8 cellular contexts compared by ENCODE assay signal in the genomic region with DNA sequence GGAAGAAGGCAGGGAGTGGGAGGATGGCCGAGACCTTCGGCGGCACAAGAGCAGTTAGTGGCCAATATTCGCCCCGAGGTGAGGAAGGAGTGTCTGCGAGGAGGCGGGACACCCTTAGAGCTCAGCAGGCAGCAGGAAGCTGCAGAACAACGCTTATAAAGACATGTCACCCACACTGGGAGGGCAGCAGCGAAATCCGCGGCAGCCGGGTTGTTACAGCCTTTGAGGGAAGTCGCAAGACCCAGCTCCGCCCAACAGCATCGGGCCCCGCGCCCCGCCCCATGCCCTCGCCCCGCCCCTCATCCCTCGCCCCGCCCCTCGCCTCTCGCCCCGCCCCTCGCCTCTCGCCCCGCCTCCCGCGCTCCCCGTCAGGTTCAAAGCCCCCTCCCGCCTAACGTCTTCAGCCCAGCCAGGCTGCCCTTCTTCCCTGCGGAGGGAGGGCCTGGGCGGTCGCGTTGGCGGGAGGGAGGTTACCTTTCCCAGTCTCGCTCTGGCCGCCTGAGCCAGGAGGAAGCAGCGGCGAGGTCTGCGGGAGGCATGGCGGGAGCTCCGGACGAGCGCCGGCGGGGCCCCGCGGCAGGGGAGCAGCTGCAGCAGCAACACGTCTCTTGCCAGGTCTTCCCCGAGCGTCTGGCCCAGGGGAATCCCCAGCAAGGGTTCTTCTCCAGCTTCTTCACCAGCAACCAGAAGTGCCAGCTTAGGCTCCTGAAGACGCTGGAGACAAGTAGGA. TPM values are rescaled to one million over a fixed set of nuclear protein-coding genes. Genes with fewer than 3 reads are reported as not detected.
DNase-seq lines count a peak whose midpoint lies in the region; ATAC-seq, FAIRE-seq and TF ChIP-seq lines count a peak whose summit lies in the region.

A gene with protein sequence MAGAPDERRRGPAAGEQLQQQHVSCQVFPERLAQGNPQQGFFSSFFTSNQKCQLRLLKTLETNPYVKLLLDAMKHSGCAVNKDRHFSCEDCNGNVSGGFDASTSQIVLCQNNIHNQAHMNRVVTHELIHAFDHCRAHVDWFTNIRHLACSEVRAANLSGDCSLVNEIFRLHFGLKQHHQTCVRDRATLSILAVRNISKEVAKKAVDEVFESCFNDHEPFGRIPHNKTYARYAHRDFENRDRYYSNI (plus strand): TSS at position 403 of the 730 bp plus-strand sequence. CDS start 135 bp downstream, at position 538.

- H3K27me3 Mint-ChIP-seq in Caco-2 (ENCODE audit: insufficient read depth, unreplicated experiment), result peaks cover 3% of the 10 kb centered on the region
- H3K27me3 Mint-ChIP-seq in activated CD8-positive, alpha-beta memory T cell treated with anti-CD3 and anti-CD28 coated beads, Interleukin-2, amount 10 ng/mL, durations not matched to agents 7 days and 5 days, result no peaks in the 10 kb centered on the region

- H3K4me3 ChIP-seq in Caco-2 (ENCODE audit: low read depth, low read length) (peak within 1 kb of the TSS; percentile 53), H1 (ENCODE audit: extremely low read depth in 1 of 4, insufficient read depth in 2 of 4, low read depth in 3 of 4, low read length in 4 of 4) (peak within 1 kb of the TSS; percentile 70 to 94 (median 81))

- TF ChIP-seq POLR2A in H1 (IDR thresholded peaks at IDR 0.05; ENCODE audit: control extremely low read depth in 1 of 2, low read depth in 2 of 2, low read length in 2 of 2), result peak; percentile 86 to 93

- H3K79me2 ChIP-seq in H1 (ENCODE audit: control insufficient read depth in 1 of 2, insufficient read depth in 2 of 2, low read length in 2 of 2), result no peaks in the 10 kb centered on the region

- H2BK120ac ChIP-seq in H1 (replicated peaks; ENCODE audit: low read depth, low read length), result no peak within 1 kb of the TSS

- no peaks in the 10 kb centered on the region for H3K79me1 ChIP-seq in H1 (ENCODE audit: low read depth, low read length)

- no peak within 1 kb of the TSS for H2AK5ac ChIP-seq in H1 (ENCODE audit: low read depth, low read length)

- TF ChIP-seq EP300 in H1 (IDR thresholded peaks at IDR 0.05; ENCODE audit: borderline replicate concordance in 1 of 2, low read depth in 2 of 2, low read length in 2 of 2), result no peak

- no peaks in the 10 kb centered on the region for H3K36me3 Mint-ChIP-seq in Caco-2 (ENCODE audit: insufficient read depth, unreplicated experiment)
- peaks cover 8% of the 10 kb centered on the region for H3K36me3 Mint-ChIP-seq in activated CD8-positive, alpha-beta memory T cell treated with anti-CD3 and anti-CD28 coated beads, Interleukin-2, amount 10 ng/mL, durations not matched to agents 7 days and 5 days

- H2BK15ac ChIP-seq in H1 (ENCODE audit: low read length), result peak within 1 kb of the TSS; percentile 61; the same call in 1 of the 2 replicates

- H3K18ac ChIP-seq in H1 (ENCODE audit: extremely low read depth, low read length), result peak within 1 kb of the TSS; percentile 53; the same call in 1 of the 2 replicates

- H3K27ac ChIP-seq in H1 (ENCODE audit: low read depth, low read length), result peak within 1 kb of the TSS; percentile 53

- no peak for FAIRE-seq in H1 (lab: Jason Lieb, UNC)

- peak within 1 kb of the TSS in 3 of 4 experiments; percentile 13 to 69 (median 65); a peak in 5 of 7 replicates for H3K9ac ChIP-seq in H1 (replicated peaks in 1 of 4; ENCODE audit: extremely low read depth in 1 of 4, low read depth in 3 of 4, low read length in 3 of 4)

- H3K14ac ChIP-seq in H1 (ENCODE audit: insufficient read length), result no peak within 1 kb of the TSS

- peak within 1 kb of the TSS; percentile 99 for H2AFZ ChIP-seq in H1 (ENCODE audit: low read length)

- H3K9me3 Mint-ChIP-seq in Caco-2 (ENCODE audit: unreplicated experiment), result no peaks in the 10 kb centered on the region
- no peaks in the 10 kb centered on the region for H3K9me3 Mint-ChIP-seq in activated CD8-positive, alpha-beta memory T cell treated with anti-CD3 and anti-CD28 coated beads, Interleukin-2, amount 10 ng/mL, durations not matched to agents 7 days and 5 days (ENCODE audit: low read depth)

- DNase-seq in Caco-2 (peak; percentile 95), HUDEP-2 (lab: John Stamatoyannopoulos, UW; ENCODE audit: unreplicated experiment in 76 of 76) (peak; percentile 22 to 98 (median 90)), NOMO-1 treated with dmso at 0.1 percent for 144 hours (lab: John Stamatoyannopoulos, UW; ENCODE audit: unreplicated experiment) (peak; percentile 97), H1 (ENCODE audit: low read depth in 1 of 2, low spot score in 2 of 2) (peak; percentile 88 to 93), mesenteric fat pad (ENCODE audit: low spot score) (peak; percentile 98)
- DNase-seq in activated CD8-positive, alpha-beta memory T cell treated with anti-CD3 and anti-CD28 coated beads, Interleukin-2, amount 10 ng/mL, durations not matched to agents 7 days and 5 days, result peak; percentile 97
- DNase-seq in stimulated activated CD8-positive, alpha-beta memory T cell treated with anti-CD3 and anti-CD28 coated beads, Interleukin-15, amount 100 ng/mL, for 1 hour (ENCODE audit: low read depth), result peak; percentile 81

- no peaks in the 10 kb centered on the region for H4K20me1 ChIP-seq in H1 (replicated peaks in 1 of 2; ENCODE audit: control insufficient read depth in 1 of 2, insufficient read depth in 2 of 2, low read length in 2 of 2)

- H2BK5ac ChIP-seq in H1 (ENCODE audit: low read depth, low read length), result peak within 1 kb of the TSS; percentile 81

- no peak within 1 kb of the TSS for H3K23ac ChIP-seq in H1 (ENCODE audit: insufficient read length)

- intact Hi-C loops in Caco-2 (cut with micrococcal nuclease; ENCODE audit: unreplicated experiment), result no loop called here

- peaks cover 10% of the 10 kb centered on the region for H3K23me2 ChIP-seq in H1 (ENCODE audit: low read depth, low read length)

- peak within 1 kb of the TSS; percentile 83 for H4K5ac ChIP-seq in H1 (ENCODE audit: insufficient read length, low read depth, low read length)

- H3K27me3 ChIP-seq in Caco-2 (replicated peaks; ENCODE audit: control insufficient read depth, insufficient read depth, low read length) (no peaks in the 10 kb centered on the region), H1 (replicated peaks in 1 of 4; ENCODE audit: control insufficient read depth in 3 of 4, extremely low read depth in 1 of 4, insufficient read depth in 3 of 4, low read length in 3 of 4) (0 out of 7 replicates have a peak, but pooled peaks cover 0 to 9% (median under 1%) of the 10 kb centered on the region in 4 experiments)

- WGBS in H1 (ENCODE audit: extremely low coverage in 1 of 2, insufficient coverage in 1 of 2, insufficient read length in 1 of 2, insufficient replicate concordance in 2 of 2, low coverage in 1 of 2, low lambda C conversion rate in 2 of 2, missing lambda C conversion rate in 1 of 2), 2 experiments, result 2% methylated on average over 36 of the region's 55 CpGs; no CpG with 5 or more reads in 1 of the 2 experiments

- POLR2A ChIA-PET in Caco-2 (lab: Charles Lee), result interaction anchor here (0.7 to 1.3 kb wide), 6 partner anchors 12 to 971 kb away, joined by 3 to 10 read pairs (median 3); a partner anchor contains a TSS
- POLR2A ChIA-PET in H1 (lab: Charles Lee; ENCODE audit: partially characterized antibody), result interaction anchor here (0.8 to 1.1 kb wide), 6 partner anchors 22 to 104 kb away, joined by 3 to 4 read pairs (median 3); no protein-coding TSS in a partner anchor

- no peak for TF ChIP-seq RAD21 in H1 (IDR thresholded peaks at IDR 0.05 in 1 of 2, conservative IDR thresholded peaks at IDR 0.05 in 1 of 2; ENCODE audit: low read depth in 2 of 2, low read length in 2 of 2)

- no peak within 1 kb of the TSS for H4K91ac ChIP-seq in H1 (replicated peaks; ENCODE audit: insufficient read length, low read length)

- H2BK20ac ChIP-seq in H1 (ENCODE audit: low read length), result peak within 1 kb of the TSS; percentile 32; the same call in 1 of the 2 replicates

- no peak within 1 kb of the TSS for H3K4ac ChIP-seq in H1 (replicated peaks; ENCODE audit: insufficient read length, low read depth, low read length)

- CTCF ChIA-PET in Caco-2 (lab: Charles Lee), result interaction anchor here (0.6 to 1.3 kb wide), 4 partner anchors 44 to 1967 kb away, joined by 3 to 7 read pairs (median 4); no protein-coding TSS in a partner anchor
- CTCF ChIA-PET in activated CD8-positive, alpha-beta memory T cell treated with anti-CD3 and anti-CD28 coated beads, Interleukin-2, amount 10 ng/mL, durations not matched to agents 7 days and 5 days (lab: Charles Lee), result interaction anchor here (0.9 to 1.6 kb wide), 3 partner anchors 42 to 139 kb away, joined by 3 to 5 read pairs (median 3); no protein-coding TSS in a partner anchor
- CTCF ChIA-PET in H1 (lab: Charles Lee; ENCODE audit: partially characterized antibody), result interaction anchor here (0.6 to 1.1 kb wide), 2 partner anchors 32 to 185 kb away, joined by 3 read pairs; no protein-coding TSS in a partner anchor

- H4K8ac ChIP-seq in H1 (ENCODE audit: extremely low read depth, insufficient read depth, low read length), result peak within 1 kb of the TSS; percentile 62

- ATAC-seq in GM21390 (IDR thresholded peaks at IDR 0.05; ENCODE audit: unreplicated experiment), result peak; percentile 77
- peak; percentile 97 for ATAC-seq in activated CD8-positive, alpha-beta memory T cell treated with anti-CD3 and anti-CD28 coated beads, Interleukin-2, amount 10 ng/mL, durations not matched to agents 7 days and 5 days

- peak within 1 kb of the TSS; percentile 53 for H3K56ac ChIP-seq in H1 (replicated peaks; ENCODE audit: insufficient read length, low read depth, low read length)

- peak within 1 kb of the TSS; percentile 75; the same call in 1 of the 2 replicates for H2BK12ac ChIP-seq in H1 (ENCODE audit: low read depth, low read length)

- peaks cover 8% of the 10 kb centered on the region for H3K4me1 Mint-ChIP-seq in Caco-2 (ENCODE audit: low read depth, unreplicated experiment)
- peaks cover 50% of the 10 kb centered on the region for H3K4me1 Mint-ChIP-seq in activated CD8-positive, alpha-beta memory T cell treated with anti-CD3 and anti-CD28 coated beads, Interleukin-2, amount 10 ng/mL, durations not matched to agents 7 days and 5 days

- TF ChIP-seq CTCF in Caco-2 (IDR thresholded peaks at IDR 0.05; ENCODE audit: insufficient read depth in 1 of 2, low read depth in 1 of 2, low read length in 1 of 2, severe bottlenecking in 1 of 2, unreplicated experiment in 1 of 2) (no peak), H1 (IDR thresholded peaks at IDR 0.05; ENCODE audit: control extremely low read depth in 1 of 3, insufficient read depth in 1 of 3, low read depth in 1 of 3, low read length in 3 of 3) (no peak)

- H3K4me2 ChIP-seq in H1 (ENCODE audit: insufficient read depth in 1 of 2, low read depth in 2 of 2, low read length in 2 of 2), result peak within 1 kb of the TSS; percentile 66 to 98

- no peaks in the 10 kb centered on the region for H3K9me3 ChIP-seq in Caco-2
- H3K9me3 ChIP-seq in H1 (ENCODE audit: insufficient read depth in 2 of 2, low read depth in 1 of 2, low read length in 1 of 2), result no peaks in the 10 kb centered on the region

- peak within 1 kb of the TSS; percentile 97 for H3K4me3 Mint-ChIP-seq in Caco-2 (ENCODE audit: unreplicated experiment)
- peak within 1 kb of the TSS; percentile 81 for H3K4me3 Mint-ChIP-seq in activated CD8-positive, alpha-beta memory T cell treated with anti-CD3 and anti-CD28 coated beads, Interleukin-2, amount 10 ng/mL, durations not matched to agents 7 days and 5 days

- H3K4me1 ChIP-seq in Caco-2 (no peaks in the 10 kb centered on the region; the same call in 1 of the 2 replicates), H1 (replicated peaks in 1 of 4; ENCODE audit: control insufficient read depth in 3 of 4, insufficient read depth in 4 of 4, low read length in 3 of 4) (peaks cover 2 to 4% (median 3%) of the 10 kb centered on the region in 4 experiments; a peak in 5 of 7 replicates)

- H3K36me3 ChIP-seq in Caco-2 (ENCODE audit: control insufficient read depth, insufficient read depth, low read length) (no peaks in the 10 kb centered on the region), H1 (ENCODE audit: control insufficient read depth in 2 of 4, insufficient read depth in 4 of 4, low read length in 3 of 4) (no peaks in the 10 kb centered on the region)

- peak within 1 kb of the TSS; percentile 91 for H3K27ac Mint-ChIP-seq in Caco-2 (ENCODE audit: unreplicated experiment)
- H3K27ac Mint-ChIP-seq in activated CD8-positive, alpha-beta memory T cell treated with anti-CD3 and anti-CD28 coated beads, Interleukin-2, amount 10 ng/mL, durations not matched to agents 7 days and 5 days, result peak within 1 kb of the TSS; percentile 100

- BruUV-seq in Caco-2 (replicated peaks; lab: Mats Ljungman, UMichigan), result no TSS peak

RNA-seq across cellular contexts. Expression of the gene that starts here (rescaled TPM):
- total RNA-seq in Caco-2 (2022) (6.1 and 6.6 TPM in 2 replicates), mesenteric fat pad (9.5 TPM)
- 10 to 100 TPM; 14.8 to 21.0 TPM for total RNA-seq in activated CD8-positive, alpha-beta memory T cell treated with anti-CD3 and anti-CD28 coated beads, Interleukin-2, amount 10 ng/mL, durations not matched to agents 7 days and 5 days
- total RNA-seq in H1 (2021; fragmentation: NEBNext Ultra II Directional; extraction: Animal tissue kit (Norgen Biotek cat#: 25700)), result 6.7 and 10.2 TPM in 2 replicates
- 12.1 and 13.5 TPM in 2 replicates for polyA plus RNA-seq in H1 (2011; rRNA removed)
- 10.4 TPM for polyA plus RNA-seq in H1 (2011; cell fraction: cytosol; rRNA removed)
- polyA plus RNA-seq in H1 (2011; cell fraction: nucleus; rRNA removed), result 4.3 TPM
- 4.2 to 8.9 TPM (median 8.2 TPM) in 4 replicates for polyA plus RNA-seq in H1 (2012, experiment 1 of 2)
- 3.5 TPM for polyA plus RNA-seq in H1 (2012, experiment 2 of 2)
- polyA plus RNA-seq in H1 (2013, experiment 1 of 2), result 8.1 TPM
- 6.9 TPM for polyA plus RNA-seq in H1 (2013, experiment 2 of 2)
- 5.0 and 8.6 TPM in 2 replicates for polyA minus RNA-seq in H1 (2011; rRNA and poly(A)+ RNA removed)
- 4.8 TPM for polyA minus RNA-seq in H1 (2011; cell fraction: cytosol; rRNA and poly(A)+ RNA removed)
- polyA minus RNA-seq in H1 (2011; cell fraction: nucleus; rRNA and poly(A)+ RNA removed), result 5.3 TPM

Comparison
In these comparisons a context has a peak if more than half of its experiments do, and no peak if none do; other contexts are left out.
1. Peak in every context shown above with its lines: DNase-seq, ATAC-seq, H3K4me3 ChIP-seq and H3K27ac ChIP-seq.